ENCODE assay signal across 10 cellular contexts in genomic region chr20:57480444-57481152, GRCh38. TPM values are rescaled to one million over a fixed set of nuclear protein-coding genes. Genes with fewer than 3 reads are reported as not detected.
A peak's percentile ranks its signal among the peaks of the same experiment; 100 is the strongest.
DNase-seq lines count a peak whose midpoint lies in the region; ATAC-seq and TF ChIP-seq lines count a peak whose summit lies in the region.
"Had no signal": no experiment of that assay in that cellular context is flagged by ENCODE, and none has a peak within 500 bp of the region (broad histone marks: within the 10 kb centered on the region; RNA-seq: fewer than 3 reads in every experiment).

No MANE protein-coding gene starts in this region.

- peaks cover 0 to 29% (median 10%) of the 10 kb centered on the region in 4 donors for H3K4me1 ChIP-seq in stomach

- intact Hi-C loops in stomach (cut with DNase I; ENCODE audit: low total_unique reads): no loop called here

- TF ChIP-seq POLR2A in stomach (IDR thresholded peaks at IDR 0.05): no peak

- DNase-seq in NOMO-1 treated with DMSO at 0.1 percent for 48 hours (lab: John Stamatoyannopoulos, UW; ENCODE audit: unreplicated experiment): peak; percentile 65
- peak; percentile 44 for DNase-seq in left kidney (ENCODE audit: low read depth, low spot score)
- no peak for DNase-seq in stomach
- DNase-seq in iPS-NIHi7 (ENCODE audit: extremely low spot score): no peak
- no peak for DNase-seq in hippocampal formation (lab: John Stamatoyannopoulos, UW)
- DNase-seq in mucosa of gallbladder (ENCODE audit: low spot score): no peak

- peak overlapping the region in 1 of 5 donors; percentile 18 for H3K27ac ChIP-seq in stomach

- H3K36me3 ChIP-seq in stomach: no peaks in the 10 kb centered on the region

- H3K4me3 ChIP-seq in stomach: no peak overlapping the region

- no peak for TF ChIP-seq CTCF in stomach (IDR thresholded peaks at IDR 0.05)

- H3K9me3 ChIP-seq in stomach: no peaks in the 10 kb centered on the region

- peak; percentile 51 for ATAC-seq in GM18861 (IDR thresholded peaks at IDR 0.05; ENCODE audit: unreplicated experiment)
- ATAC-seq in HG02678 (IDR thresholded peaks at IDR 0.05; ENCODE audit: unreplicated experiment): peak; percentile 51

- peaks cover 0 to 9% (median 0%) of the 10 kb centered on the region in 3 donors for H3K27me3 ChIP-seq in stomach

- 50 to 65% (median 61%) methylated on average over 17 of the region's 17 CpGs for WGBS in stomach, 5 donors

- TF ChIP-seq EP300 in stomach (IDR thresholded peaks at IDR 0.05): no peak

RNA-seq across cellular contexts. Expression of gene CTCFL, which starts 44.3 kb away (rescaled TPM):
- total RNA-seq in stomach (not detected), mucosa of gallbladder (0.17 TPM)
- polyA plus RNA-seq in stomach: not detected
- total RNA-seq: LHCN-M2, skeletal muscle tissue had no signal

Comparison
In these comparisons a context has a peak if more than half of its experiments do, and no peak if none do; other contexts are left out.
1. DNase-seq: peak in NOMO-1 treated with DMSO at 0.1 percent for 48 hours (single experiment) and left kidney (single experiment); none in stomach (single experiment), iPS-NIHi7 (single experiment), hippocampal formation (0 of 2) and mucosa of gallbladder (single experiment).